1 cellular context compared by ENCODE assay signal in the genomic region with DNA sequence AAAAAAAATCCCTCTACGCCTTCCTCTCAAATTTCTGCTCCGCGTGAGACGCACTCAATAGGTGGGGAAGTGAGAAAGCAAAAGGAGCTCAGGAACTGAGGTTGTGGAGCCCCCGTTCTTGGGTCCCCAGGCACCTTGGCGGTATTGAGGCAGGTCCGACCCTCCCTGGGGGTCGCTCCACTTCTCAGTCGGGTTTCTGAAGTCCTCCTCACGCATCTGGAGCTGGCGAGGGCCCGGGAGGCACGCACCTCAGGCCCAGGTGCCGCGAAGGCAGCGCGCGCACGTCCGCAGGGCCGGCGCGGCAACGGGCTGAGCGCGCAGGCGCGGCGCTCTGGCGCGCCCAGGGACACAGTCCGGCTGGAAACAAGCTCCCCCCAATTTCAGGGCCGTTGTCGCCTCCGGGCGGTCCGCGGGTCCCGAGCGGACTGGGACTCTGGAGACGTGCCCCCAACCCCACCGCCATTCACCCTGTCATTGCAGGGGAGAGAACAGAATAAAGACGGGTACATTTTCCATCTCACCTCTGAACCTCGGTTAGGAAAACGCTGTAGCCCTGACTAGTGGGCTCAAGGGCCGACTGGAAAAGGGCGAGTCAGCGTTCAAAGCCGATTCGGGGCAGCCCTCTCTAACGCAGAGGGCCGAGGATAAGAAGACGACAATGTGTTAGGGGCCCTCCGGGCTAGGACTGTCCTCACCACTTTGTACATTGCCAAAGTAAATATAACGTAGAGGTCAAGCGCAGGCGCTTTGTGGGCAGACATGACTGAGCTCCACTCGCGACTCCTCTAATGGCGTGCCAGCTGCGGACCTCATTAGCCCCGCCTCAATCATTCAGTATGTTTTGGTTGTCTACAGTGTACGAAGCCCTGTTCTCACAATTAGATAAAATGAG.
A peak's percentile ranks its signal among the peaks of the same experiment; 100 is the strongest.
TF ChIP-seq lines count a peak whose summit lies in the region.

A gene with protein sequence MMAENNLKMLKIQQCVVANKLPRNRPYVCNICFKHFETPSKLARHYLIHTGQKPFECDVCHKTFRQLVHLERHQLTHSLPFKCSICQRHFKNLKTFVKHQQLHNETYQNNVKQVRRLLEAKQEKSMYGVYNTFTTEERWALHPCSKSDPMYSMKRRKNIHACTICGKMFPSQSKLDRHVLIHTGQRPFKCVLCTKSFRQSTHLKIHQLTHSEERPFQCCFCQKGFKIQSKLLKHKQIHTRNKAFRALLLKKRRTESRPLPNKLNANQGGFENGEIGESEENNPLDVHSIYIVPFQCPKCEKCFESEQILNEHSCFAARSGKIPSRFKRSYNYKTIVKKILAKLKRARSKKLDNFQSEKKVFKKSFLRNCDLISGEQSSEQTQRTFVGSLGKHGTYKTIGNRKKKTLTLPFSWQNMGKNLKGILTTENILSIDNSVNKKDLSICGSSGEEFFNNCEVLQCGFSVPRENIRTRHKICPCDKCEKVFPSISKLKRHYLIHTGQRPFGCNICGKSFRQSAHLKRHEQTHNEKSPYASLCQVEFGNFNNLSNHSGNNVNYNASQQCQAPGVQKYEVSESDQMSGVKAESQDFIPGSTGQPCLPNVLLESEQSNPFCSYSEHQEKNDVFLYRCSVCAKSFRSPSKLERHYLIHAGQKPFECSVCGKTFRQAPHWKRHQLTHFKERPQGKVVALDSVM (minus strand): TSS at position 306 of the 892 bp plus-strand sequence. CDS start 4,853 bp downstream, outside the sequence.

TF ChIP-seq in HepG2, 621 proteins besides CTCF, POLR2A, EP300 and RAD21 (continued from another document and continues in another):
- TF ChIP-seq, protein P1, sequence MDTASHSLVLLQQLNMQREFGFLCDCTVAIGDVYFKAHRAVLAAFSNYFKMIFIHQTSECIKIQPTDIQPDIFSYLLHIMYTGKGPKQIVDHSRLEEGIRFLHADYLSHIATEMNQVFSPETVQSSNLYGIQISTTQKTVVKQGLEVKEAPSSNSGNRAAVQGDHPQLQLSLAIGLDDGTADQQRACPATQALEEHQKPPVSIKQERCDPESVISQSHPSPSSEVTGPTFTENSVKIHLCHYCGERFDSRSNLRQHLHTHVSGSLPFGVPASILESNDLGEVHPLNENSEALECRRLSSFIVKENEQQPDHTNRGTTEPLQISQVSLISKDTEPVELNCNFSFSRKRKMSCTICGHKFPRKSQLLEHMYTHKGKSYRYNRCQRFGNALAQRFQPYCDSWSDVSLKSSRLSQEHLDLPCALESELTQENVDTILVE (CRISPR knock-in tag; IDR thresholded peaks at IDR 0.05), result no peak; the same call in 1 of the 2 replicates
- TF ChIP-seq, protein P2, sequence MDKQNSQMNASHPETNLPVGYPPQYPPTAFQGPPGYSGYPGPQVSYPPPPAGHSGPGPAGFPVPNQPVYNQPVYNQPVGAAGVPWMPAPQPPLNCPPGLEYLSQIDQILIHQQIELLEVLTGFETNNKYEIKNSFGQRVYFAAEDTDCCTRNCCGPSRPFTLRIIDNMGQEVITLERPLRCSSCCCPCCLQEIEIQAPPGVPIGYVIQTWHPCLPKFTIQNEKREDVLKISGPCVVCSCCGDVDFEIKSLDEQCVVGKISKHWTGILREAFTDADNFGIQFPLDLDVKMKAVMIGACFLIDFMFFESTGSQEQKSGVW (CRISPR knock-in tag; IDR thresholded peaks at IDR 0.05; ENCODE audit: borderline replicate concordance), result no peak
- TF ChIP-seq SP4 (CRISPR knock-in tag; IDR thresholded peaks at IDR 0.05) (peak; percentile 85), NFIB (CRISPR knock-in tag; IDR thresholded peaks at IDR 0.05; ENCODE audit: borderline replicate concordance) (no peak), ZNF34 (CRISPR knock-in tag; IDR thresholded peaks at IDR 0.05; ENCODE audit: borderline replicate concordance) (0 out of 2 replicates have a peak, but pooled peaks have one; percentile 59), ZBTB1 (CRISPR knock-in tag; IDR thresholded peaks at IDR 0.05; ENCODE audit: borderline replicate concordance) (no peak), ELF3 (CRISPR knock-in tag; IDR thresholded peaks at IDR 0.05) (peak; percentile 56), CEBPG (CRISPR knock-in tag; IDR thresholded peaks at IDR 0.05) (peak; percentile 16; the same call in 1 of the 2 replicates), ZNF326 (CRISPR knock-in tag; IDR thresholded peaks at IDR 0.05; ENCODE audit: borderline replicate concordance) (no peak), GLI4 (CRISPR knock-in tag; IDR thresholded peaks at IDR 0.05; ENCODE audit: borderline replicate concordance) (no peak; the same call in 1 of the 2 replicates), ZNF274 (CRISPR knock-in tag; IDR thresholded peaks at IDR 0.05) (peak; percentile 77), SALL2 (CRISPR knock-in tag; IDR thresholded peaks at IDR 0.05) (peak; percentile 98), PHF20 (CRISPR knock-in tag; IDR thresholded peaks at IDR 0.05) (peak; percentile 93), MEIS2 (CRISPR knock-in tag; IDR thresholded peaks at IDR 0.05) (peak; percentile 65; the same call in 1 of the 2 replicates), EHMT2 (IDR thresholded peaks at IDR 0.05; ENCODE audit: borderline replicate concordance, low read depth, low read length) (no peak), MBNL3 (CRISPR knock-in tag; conservative IDR thresholded peaks at IDR 0.05) (no peak), ZNF780A (CRISPR knock-in tag; IDR thresholded peaks at IDR 0.05) (no peak), SIX1 (CRISPR knock-in tag; IDR thresholded peaks at IDR 0.05; ENCODE audit: borderline replicate concordance) (no peak), ZNF205 (CRISPR knock-in tag; IDR thresholded peaks at IDR 0.05) (peak; percentile 32; the same call in 1 of the 2 replicates), ZNF333 (CRISPR knock-in tag; IDR thresholded peaks at IDR 0.05; ENCODE audit: borderline replicate concordance) (0 out of 2 replicates have a peak, but pooled peaks have one; percentile 65), NR2F2 (IDR thresholded peaks at IDR 0.05; ENCODE audit: borderline replicate concordance, low read depth) (no peak; the same call in 1 of the 2 replicates)
- TF ChIP-seq, protein P3, sequence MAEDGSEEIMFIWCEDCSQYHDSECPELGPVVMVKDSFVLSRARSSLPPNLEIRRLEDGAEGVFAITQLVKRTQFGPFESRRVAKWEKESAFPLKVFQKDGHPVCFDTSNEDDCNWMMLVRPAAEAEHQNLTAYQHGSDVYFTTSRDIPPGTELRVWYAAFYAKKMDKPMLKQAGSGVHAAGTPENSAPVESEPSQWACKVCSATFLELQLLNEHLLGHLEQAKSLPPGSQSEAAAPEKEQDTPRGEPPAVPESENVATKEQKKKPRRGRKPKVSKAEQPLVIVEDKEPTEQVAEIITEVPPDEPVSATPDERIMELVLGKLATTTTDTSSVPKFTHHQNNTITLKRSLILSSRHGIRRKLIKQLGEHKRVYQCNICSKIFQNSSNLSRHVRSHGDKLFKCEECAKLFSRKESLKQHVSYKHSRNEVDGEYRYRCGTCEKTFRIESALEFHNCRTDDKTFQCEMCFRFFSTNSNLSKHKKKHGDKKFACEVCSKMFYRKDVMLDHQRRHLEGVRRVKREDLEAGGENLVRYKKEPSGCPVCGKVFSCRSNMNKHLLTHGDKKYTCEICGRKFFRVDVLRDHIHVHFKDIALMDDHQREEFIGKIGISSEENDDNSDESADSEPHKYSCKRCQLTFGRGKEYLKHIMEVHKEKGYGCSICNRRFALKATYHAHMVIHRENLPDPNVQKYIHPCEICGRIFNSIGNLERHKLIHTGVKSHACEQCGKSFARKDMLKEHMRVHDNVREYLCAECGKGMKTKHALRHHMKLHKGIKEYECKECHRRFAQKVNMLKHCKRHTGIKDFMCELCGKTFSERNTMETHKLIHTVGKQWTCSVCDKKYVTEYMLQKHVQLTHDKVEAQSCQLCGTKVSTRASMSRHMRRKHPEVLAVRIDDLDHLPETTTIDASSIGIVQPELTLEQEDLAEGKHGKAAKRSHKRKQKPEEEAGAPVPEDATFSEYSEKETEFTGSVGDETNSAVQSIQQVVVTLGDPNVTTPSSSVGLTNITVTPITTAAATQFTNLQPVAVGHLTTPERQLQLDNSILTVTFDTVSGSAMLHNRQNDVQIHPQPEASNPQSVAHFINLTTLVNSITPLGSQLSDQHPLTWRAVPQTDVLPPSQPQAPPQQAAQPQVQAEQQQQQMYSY (CRISPR knock-in tag; IDR thresholded peaks at IDR 0.05), result no peak
- TF ChIP-seq, protein P4, sequence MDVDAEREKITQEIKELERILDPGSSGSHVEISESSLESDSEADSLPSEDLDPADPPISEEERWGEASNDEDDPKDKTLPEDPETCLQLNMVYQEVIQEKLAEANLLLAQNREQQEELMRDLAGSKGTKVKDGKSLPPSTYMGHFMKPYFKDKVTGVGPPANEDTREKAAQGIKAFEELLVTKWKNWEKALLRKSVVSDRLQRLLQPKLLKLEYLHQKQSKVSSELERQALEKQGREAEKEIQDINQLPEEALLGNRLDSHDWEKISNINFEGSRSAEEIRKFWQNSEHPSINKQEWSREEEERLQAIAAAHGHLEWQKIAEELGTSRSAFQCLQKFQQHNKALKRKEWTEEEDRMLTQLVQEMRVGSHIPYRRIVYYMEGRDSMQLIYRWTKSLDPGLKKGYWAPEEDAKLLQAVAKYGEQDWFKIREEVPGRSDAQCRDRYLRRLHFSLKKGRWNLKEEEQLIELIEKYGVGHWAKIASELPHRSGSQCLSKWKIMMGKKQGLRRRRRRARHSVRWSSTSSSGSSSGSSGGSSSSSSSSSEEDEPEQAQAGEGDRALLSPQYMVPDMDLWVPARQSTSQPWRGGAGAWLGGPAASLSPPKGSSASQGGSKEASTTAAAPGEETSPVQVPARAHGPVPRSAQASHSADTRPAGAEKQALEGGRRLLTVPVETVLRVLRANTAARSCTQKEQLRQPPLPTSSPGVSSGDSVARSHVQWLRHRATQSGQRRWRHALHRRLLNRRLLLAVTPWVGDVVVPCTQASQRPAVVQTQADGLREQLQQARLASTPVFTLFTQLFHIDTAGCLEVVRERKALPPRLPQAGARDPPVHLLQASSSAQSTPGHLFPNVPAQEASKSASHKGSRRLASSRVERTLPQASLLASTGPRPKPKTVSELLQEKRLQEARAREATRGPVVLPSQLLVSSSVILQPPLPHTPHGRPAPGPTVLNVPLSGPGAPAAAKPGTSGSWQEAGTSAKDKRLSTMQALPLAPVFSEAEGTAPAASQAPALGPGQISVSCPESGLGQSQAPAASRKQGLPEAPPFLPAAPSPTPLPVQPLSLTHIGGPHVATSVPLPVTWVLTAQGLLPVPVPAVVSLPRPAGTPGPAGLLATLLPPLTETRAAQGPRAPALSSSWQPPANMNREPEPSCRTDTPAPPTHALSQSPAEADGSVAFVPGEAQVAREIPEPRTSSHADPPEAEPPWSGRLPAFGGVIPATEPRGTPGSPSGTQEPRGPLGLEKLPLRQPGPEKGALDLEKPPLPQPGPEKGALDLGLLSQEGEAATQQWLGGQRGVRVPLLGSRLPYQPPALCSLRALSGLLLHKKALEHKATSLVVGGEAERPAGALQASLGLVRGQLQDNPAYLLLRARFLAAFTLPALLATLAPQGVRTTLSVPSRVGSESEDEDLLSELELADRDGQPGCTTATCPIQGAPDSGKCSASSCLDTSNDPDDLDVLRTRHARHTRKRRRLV (CRISPR knock-in tag; IDR thresholded peaks at IDR 0.05), result 0 out of 2 replicates have a peak, but pooled peaks have one; percentile 54
- TF ChIP-seq, protein P5, sequence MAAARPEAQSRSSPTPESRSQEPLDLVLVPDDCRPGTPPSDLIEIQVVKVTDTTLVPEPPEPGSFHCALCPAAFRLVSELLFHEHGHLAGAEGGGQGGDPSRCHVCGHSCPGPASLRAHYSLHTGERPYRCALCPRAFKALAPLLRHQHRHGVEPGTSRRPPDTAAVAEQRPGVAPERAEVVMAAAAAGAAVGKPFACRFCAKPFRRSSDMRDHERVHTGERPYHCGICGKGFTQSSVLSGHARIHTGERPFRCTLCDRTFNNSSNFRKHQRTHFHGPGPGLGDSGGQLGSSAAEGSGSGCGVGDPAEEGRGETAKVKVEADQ (CRISPR knock-in tag; IDR thresholded peaks at IDR 0.05; ENCODE audit: borderline replicate concordance), result peak; percentile 93; the same call in 1 of the 2 replicates
- TF ChIP-seq, protein P6, sequence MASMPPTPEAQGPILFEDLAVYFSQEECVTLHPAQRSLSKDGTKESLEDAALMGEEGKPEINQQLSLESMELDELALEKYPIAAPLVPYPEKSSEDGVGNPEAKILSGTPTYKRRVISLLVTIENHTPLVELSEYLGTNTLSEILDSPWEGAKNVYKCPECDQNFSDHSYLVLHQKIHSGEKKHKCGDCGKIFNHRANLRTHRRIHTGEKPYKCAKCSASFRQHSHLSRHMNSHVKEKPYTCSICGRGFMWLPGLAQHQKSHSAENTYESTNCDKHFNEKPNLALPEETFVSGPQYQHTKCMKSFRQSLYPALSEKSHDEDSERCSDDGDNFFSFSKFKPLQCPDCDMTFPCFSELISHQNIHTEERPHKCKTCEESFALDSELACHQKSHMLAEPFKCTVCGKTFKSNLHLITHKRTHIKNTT (CRISPR knock-in tag; IDR thresholded peaks at IDR 0.05), result 0 out of 2 replicates have a peak, but pooled peaks have one; percentile 36
- TF ChIP-seq, protein P7, sequence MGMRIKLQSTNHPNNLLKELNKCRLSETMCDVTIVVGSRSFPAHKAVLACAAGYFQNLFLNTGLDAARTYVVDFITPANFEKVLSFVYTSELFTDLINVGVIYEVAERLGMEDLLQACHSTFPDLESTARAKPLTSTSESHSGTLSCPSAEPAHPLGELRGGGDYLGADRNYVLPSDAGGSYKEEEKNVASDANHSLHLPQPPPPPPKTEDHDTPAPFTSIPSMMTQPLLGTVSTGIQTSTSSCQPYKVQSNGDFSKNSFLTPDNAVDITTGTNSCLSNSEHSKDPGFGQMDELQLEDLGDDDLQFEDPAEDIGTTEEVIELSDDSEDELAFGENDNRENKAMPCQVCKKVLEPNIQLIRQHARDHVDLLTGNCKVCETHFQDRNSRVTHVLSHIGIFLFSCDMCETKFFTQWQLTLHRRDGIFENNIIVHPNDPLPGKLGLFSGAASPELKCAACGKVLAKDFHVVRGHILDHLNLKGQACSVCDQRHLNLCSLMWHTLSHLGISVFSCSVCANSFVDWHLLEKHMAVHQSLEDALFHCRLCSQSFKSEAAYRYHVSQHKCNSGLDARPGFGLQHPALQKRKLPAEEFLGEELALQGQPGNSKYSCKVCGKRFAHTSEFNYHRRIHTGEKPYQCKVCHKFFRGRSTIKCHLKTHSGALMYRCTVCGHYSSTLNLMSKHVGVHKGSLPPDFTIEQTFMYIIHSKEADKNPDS (CRISPR knock-in tag; IDR thresholded peaks at IDR 0.05), result no peak
- TF ChIP-seq, protein P8, sequence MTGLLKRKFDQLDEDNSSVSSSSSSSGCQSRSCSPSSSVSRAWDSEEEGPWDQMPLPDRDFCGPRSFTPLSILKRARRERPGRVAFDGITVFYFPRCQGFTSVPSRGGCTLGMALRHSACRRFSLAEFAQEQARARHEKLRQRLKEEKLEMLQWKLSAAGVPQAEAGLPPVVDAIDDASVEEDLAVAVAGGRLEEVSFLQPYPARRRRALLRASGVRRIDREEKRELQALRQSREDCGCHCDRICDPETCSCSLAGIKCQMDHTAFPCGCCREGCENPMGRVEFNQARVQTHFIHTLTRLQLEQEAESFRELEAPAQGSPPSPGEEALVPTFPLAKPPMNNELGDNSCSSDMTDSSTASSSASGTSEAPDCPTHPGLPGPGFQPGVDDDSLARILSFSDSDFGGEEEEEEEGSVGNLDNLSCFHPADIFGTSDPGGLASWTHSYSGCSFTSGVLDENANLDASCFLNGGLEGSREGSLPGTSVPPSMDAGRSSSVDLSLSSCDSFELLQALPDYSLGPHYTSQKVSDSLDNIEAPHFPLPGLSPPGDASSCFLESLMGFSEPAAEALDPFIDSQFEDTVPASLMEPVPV (CRISPR knock-in tag; IDR thresholded peaks at IDR 0.05), result peak; percentile 63; the same call in 1 of the 2 replicates
- TF ChIP-seq, protein P9, sequence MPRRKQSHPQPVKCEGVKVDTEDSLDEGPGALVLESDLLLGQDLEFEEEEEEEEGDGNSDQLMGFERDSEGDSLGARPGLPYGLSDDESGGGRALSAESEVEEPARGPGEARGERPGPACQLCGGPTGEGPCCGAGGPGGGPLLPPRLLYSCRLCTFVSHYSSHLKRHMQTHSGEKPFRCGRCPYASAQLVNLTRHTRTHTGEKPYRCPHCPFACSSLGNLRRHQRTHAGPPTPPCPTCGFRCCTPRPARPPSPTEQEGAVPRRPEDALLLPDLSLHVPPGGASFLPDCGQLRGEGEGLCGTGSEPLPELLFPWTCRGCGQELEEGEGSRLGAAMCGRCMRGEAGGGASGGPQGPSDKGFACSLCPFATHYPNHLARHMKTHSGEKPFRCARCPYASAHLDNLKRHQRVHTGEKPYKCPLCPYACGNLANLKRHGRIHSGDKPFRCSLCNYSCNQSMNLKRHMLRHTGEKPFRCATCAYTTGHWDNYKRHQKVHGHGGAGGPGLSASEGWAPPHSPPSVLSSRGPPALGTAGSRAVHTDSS (CRISPR knock-in tag; conservative IDR thresholded peaks at IDR 0.05), result peak; percentile 78; the same call in 1 of the 2 replicates
